Comparison of ENCODE assay signal across 19 cellular contexts in the genomic region with DNA sequence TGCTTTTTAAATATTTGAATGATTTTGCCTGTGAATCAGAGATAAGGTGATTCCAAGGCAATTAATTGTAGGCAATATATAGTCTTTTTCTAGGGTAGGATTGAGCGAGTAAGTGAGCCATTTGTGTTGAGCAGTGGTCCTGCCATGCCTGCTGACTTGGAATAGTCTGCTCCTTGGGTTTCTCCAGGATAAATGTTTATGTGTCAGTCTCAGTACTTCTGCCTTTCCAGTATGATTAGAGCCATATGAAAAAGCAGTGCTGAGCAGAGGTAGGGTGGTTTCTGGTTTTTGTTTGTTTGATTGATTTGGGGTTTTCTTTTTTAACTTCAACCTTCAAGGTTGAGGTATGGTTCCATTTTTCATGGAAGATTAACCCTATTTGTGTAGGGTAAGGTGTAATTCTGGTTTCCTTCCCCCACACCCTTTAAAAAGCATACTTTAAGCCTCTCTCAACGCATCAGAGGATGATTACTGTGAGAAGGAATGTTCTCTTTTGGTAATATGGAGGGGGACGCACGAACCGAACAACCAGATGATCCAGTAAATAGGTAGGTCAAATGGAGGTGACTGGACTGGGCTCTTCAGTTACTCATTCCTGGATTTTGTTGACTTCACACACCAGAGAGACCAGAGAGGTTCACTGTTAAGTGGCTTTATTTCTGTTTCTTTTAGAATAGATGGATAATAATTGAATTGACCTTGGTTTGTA.
DNase-seq lines count a peak whose midpoint lies in the region; ATAC-seq lines count a peak whose summit lies in the region.
"Had no signal": no experiment of that assay in that cellular context is flagged by ENCODE, and none has a peak within 500 bp of the region (broad histone marks: within the 10 kb centered on the region; RNA-seq: fewer than 3 reads in every experiment).

No MANE protein-coding gene starts in this region.

- 0 out of 2 replicates have a peak, but pooled peaks cover 3% of the 10 kb centered on the region for H3K36me3 ChIP-seq in SK-N-MC (ENCODE audit: insufficient read depth, low read length)
- H3K36me3 ChIP-seq: lower lobe of right lung, thyroid gland had no signal

- H3K9ac ChIP-seq in SK-N-MC (ENCODE audit: insufficient read length): no peak overlapping the region

- H3K27ac ChIP-seq in SK-N-MC: peak overlapping the region; percentile 100
- peak overlapping the region; percentile 62 for H3K27ac ChIP-seq in epithelial cell of prostate
- H3K27ac ChIP-seq: lower lobe of right lung, SJCRH30, thyroid gland had no signal

- ATAC-seq in HG03039 (IDR thresholded peaks at IDR 0.05; ENCODE audit: unreplicated experiment) (no peak), GM19035 (IDR thresholded peaks at IDR 0.05; ENCODE audit: unreplicated experiment) (no peak)
- ATAC-seq: activated T-helper 17 cell treated with anti-CD3 and anti-CD28 coated beads, Interleukin-2, amount 50 U/mL, for 72 hours; lower lobe of right lung; natural killer cell; right cardiac atrium had no signal

- no peak overlapping the region for H3K4me3 ChIP-seq in SK-N-MC
- H3K4me3 ChIP-seq: lower lobe of right lung, SJCRH30, thyroid gland had no signal

- H3K9me3 ChIP-seq in SK-N-MC (ENCODE audit: low read depth, low read length): no peaks in the 10 kb centered on the region
- H3K9me3 ChIP-seq: lower lobe of right lung, SJCRH30, thyroid gland had no signal

- DNase-seq in EL (peak; percentile 82), SK-N-MC (ENCODE audit: low read depth, low spot score) (no peak), epithelial cell of prostate (ENCODE audit: low read depth, low spot score) (peak; percentile 39), non-pigmented ciliary epithelial cell (ENCODE audit: low read depth) (peak; percentile 87), GDM1 (lab: John Stamatoyannopoulos, UW) (no peak), NCI-H446 (lab: John Stamatoyannopoulos, UW) (no peak)
- DNase-seq: activated CD4-positive, alpha-beta memory T cell treated with anti-CD3 and anti-CD28 coated beads, Interleukin-2, amount 10 ng/mL, durations not matched to agents 7 days and 5 days; amniotic stem cell; lower lobe of right lung; natural killer cell; NCI-H1105; NCI-H2171; right cardiac atrium; SJCRH30; stimulated activated CD4-positive, alpha-beta T cell treated with anti-CD3 and anti-CD28 coated beads, Interleukin-4, amount 100 ng/mL, for 1 hour; thyroid gland had no signal

Comparison
In these comparisons a context has a peak if more than half of its experiments do, and no peak if none do; other contexts are left out.
1. DNase-seq: peak in EL (single experiment), epithelial cell of prostate (single experiment) and non-pigmented ciliary epithelial cell (single experiment); none in SK-N-MC (single experiment), GDM1 (single experiment) and NCI-H446 (0 of 2).